Comparison of ENCODE assay signal across 18 cellular contexts in the genomic region with DNA sequence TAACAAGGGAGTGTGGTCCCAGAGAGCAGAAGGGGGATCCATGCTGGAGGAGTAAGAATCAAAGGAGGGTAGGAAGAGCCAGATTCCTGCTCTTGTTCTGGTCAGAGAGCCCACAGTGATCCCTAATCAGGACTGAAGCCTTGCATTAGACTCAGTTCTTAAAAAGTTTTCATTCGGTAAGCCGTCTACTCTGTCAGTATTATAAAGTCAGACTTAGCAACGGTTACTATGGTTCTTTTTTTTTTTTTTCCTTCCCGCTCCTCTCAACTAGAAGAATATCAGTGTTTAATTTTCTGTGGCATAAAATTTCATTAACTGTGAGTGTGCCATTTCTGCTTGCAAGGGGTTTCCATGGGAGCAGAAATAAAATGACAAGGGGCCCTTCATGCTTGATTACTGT.
"Had no signal": no experiment of that assay in that cellular context is flagged by ENCODE, and none has a peak within 500 bp of the region (broad histone marks: within the 10 kb centered on the region; RNA-seq: fewer than 3 reads in every experiment).

No MANE protein-coding gene starts in this region.

- H3K36me3 ChIP-seq: adrenal gland, cardiac muscle cell, spleen, thyroid gland, WERI-Rb-1 had no signal

- H3K27ac ChIP-seq: adrenal gland, cardiac muscle cell, epithelial cell of prostate, foreskin keratinocyte, spleen, thyroid gland, WERI-Rb-1 had no signal

- H3K4me3 ChIP-seq: adrenal gland, cardiac muscle cell, spleen, thyroid gland had no signal

- H3K27me3 ChIP-seq: adrenal gland, cardiac muscle cell, foreskin keratinocyte, spleen, thyroid gland had no signal

- DNase-seq: activated CD4-positive, alpha-beta T cell treated with anti-CD3 and anti-CD28 coated beads, Interleukin-2, amount 50 U/mL, for 48 hours; activated gamma-delta T cell; adrenal gland; effector memory CD8-positive, alpha-beta T cell; foreskin keratinocyte; glutamatergic neuron; hippocampal formation; islet precursor cell; mammary epithelial cell; nephron progenitor cell; spleen; stimulated activated naive B cell treated with anti-CD40 and anti-IgM and Interleukin-4, amounts not matched to agents 10 μg/mL and 1 μg/mL and 100 μg/mL, for 72 hours; thyroid gland; WERI-Rb-1 had no signal

- H3K4me1 ChIP-seq: adrenal gland, foreskin keratinocyte, spleen had no signal

- H3K9me3 ChIP-seq: adrenal gland, spleen, thyroid gland had no signal

- ATAC-seq: activated naive CD4-positive, alpha-beta T cell treated with anti-CD3 and anti-CD28 coated beads, Interleukin-2, amount 50 U/mL, for 72 hours; effector memory CD8-positive, alpha-beta T cell; foreskin keratinocyte; left lobe of liver; stimulated activated naive B cell treated with anti-CD40 and anti-IgM and Interleukin-4, amounts not matched to agents 10 μg/mL and 1 μg/mL and 100 μg/mL, for 72 hours had no signal
